Comparison of ENCODE assay signal across 8 cellular contexts in genomic region chr19:31340059-31341025, GRCh38.
A peak's percentile ranks its signal among the peaks of the same experiment; 100 is the strongest.
DNase-seq lines count a peak whose midpoint lies in the region; ATAC-seq and TF ChIP-seq lines count a peak whose summit lies in the region.

No MANE protein-coding gene starts in this region.

- DNase-seq in AG08395 (ENCODE audit: low spot score) (peak; percentile 58), HCEC 1CT (peak; percentile 31), islet precursor cell (peak; percentile 35), dedifferentiated amniotic fluid mesenchymal stem cell (ENCODE audit: extremely low spot score) (no peak), HK-2 (ENCODE audit: unreplicated experiment) (no peak), NCI-H748 (lab: John Stamatoyannopoulos, UW; ENCODE audit: unreplicated experiment) (no peak)

- no peak for TF ChIP-seq CTCF in WI38 (IDR thresholded peaks at IDR 0.05; ENCODE audit: low read depth, low read length)

- ATAC-seq in GM21619 (IDR thresholded peaks at IDR 0.05; ENCODE audit: unreplicated experiment), result no peak

- 0 out of 2 replicates have a peak overlapping the region, but pooled peaks have one; percentile 7 for H3K4me3 ChIP-seq in WI38 (ENCODE audit: low read depth, low read length)

Comparison
In these comparisons a context has a peak if more than half of its experiments do, and no peak if none do; other contexts are left out.
1. DNase-seq: peak in AG08395 (single experiment), HCEC 1CT (single experiment) and islet precursor cell (single experiment); none in dedifferentiated amniotic fluid mesenchymal stem cell (single experiment), HK-2 (single experiment) and NCI-H748 (single experiment).